8 cellular contexts compared by ENCODE assay signal in genomic region chr18:48007955-48008701, GRCh38.
DNase-seq lines count a peak whose midpoint lies in the region; ATAC-seq and TF ChIP-seq lines count a peak whose summit lies in the region.

No MANE protein-coding gene starts in this region.

- H3K9ac ChIP-seq in BLaER1 treated with 17β-estradiol and CSF1 and Interleukin-3, amounts not matched to agents 10 nM and 100 nM: peak overlapping the region; percentile 48 to 79 (median 70); a peak in 20 of 22 replicates
- peak overlapping the region; percentile 39 for H3K9ac ChIP-seq in Loucy (ENCODE audit: low read depth, low read length, poor library complexity, severe bottlenecking)

- ATAC-seq in GM19328 (IDR thresholded peaks at IDR 0.05; ENCODE audit: unreplicated experiment): peak; percentile 63
- ATAC-seq in right lobe of liver: peak; percentile 82 to 90 (median 86)
- no peak for ATAC-seq in HG03571 (IDR thresholded peaks at IDR 0.05; ENCODE audit: unreplicated experiment)

- peaks cover 18% of the 10 kb centered on the region for H3K4me1 Mint-ChIP-seq in chondrocyte (ENCODE audit: low read depth)

- H3K4me2 ChIP-seq in BLaER1 treated with 17β-estradiol and CSF1 and Interleukin-3, amounts not matched to agents 10 nM and 100 nM: peak overlapping the region; percentile 80 to 97 (median 91)
- H3K4me2 ChIP-seq in Loucy (ENCODE audit: low read depth, low read length, poor library complexity, severe bottlenecking): peak overlapping the region; percentile 55

- H3K27me3 Mint-ChIP-seq in chondrocyte (ENCODE audit: low read depth): peaks cover 9% of the 10 kb centered on the region

- intact Hi-C loops in right lobe of liver (cut with DNase I): no loop called here

- H3K9me2 ChIP-seq in Loucy (replicated peaks; ENCODE audit: low read depth, low read length): no peaks in the 10 kb centered on the region

- 0 out of 2 replicates have a peak, but pooled peaks cover 5% of the 10 kb centered on the region for H3F3A ChIP-seq in Loucy (ENCODE audit: low read depth)

- H3K36me3 ChIP-seq in BLaER1 treated with 17β-estradiol and CSF1 and Interleukin-3, amounts not matched to agents 10 nM and 100 nM: no peaks in the 10 kb centered on the region
- H3K36me3 ChIP-seq in Loucy (ENCODE audit: insufficient read depth, low read length) (no peaks in the 10 kb centered on the region), WERI-Rb-1 (no peaks in the 10 kb centered on the region), right lobe of liver (no peaks in the 10 kb centered on the region)

- TF ChIP-seq POLR2A in right lobe of liver (IDR thresholded peaks at IDR 0.05): peak; percentile 21

- H3K27me3 ChIP-seq in BLaER1 treated with 17β-estradiol and CSF1 and Interleukin-3, amounts not matched to agents 10 nM and 100 nM: peaks cover 0 to 17% (median 10%) of the 10 kb centered on the region in 11 experiments; a peak in 14 of 22 replicates
- no peaks in the 10 kb centered on the region for H3K27me3 ChIP-seq in Loucy (ENCODE audit: insufficient read depth, low read length, poor library complexity, severe bottlenecking)
- no peaks in the 10 kb centered on the region for H3K27me3 ChIP-seq in WERI-Rb-1 (ENCODE audit: insufficient read depth, low read depth, severe bottlenecking)
- H3K27me3 ChIP-seq in right lobe of liver: no peaks in the 10 kb centered on the region

- DNase-seq in WERI-Rb-1 (peak; percentile 80), chondrocyte (ENCODE audit: low spot score) (no peak), right lobe of liver (peak; percentile 65 to 77 (median 73))
- peak; percentile 17 for DNase-seq in stimulated activated CD8-positive, alpha-beta memory T cell treated with anti-CD3 and anti-CD28 coated beads, Interleukin-12 subunit alpha, Interleukin-12 subunit beta, amount 100 ng/mL, for 1 hour (ENCODE audit: low read depth)

- TF ChIP-seq CTCF in Loucy (conservative IDR thresholded peaks at IDR 0.05; ENCODE audit: low read length): peak; percentile 47
- TF ChIP-seq CTCF in WERI-Rb-1 (IDR thresholded peaks at IDR 0.05; ENCODE audit: low read depth, low read length): peak; percentile 35
- TF ChIP-seq CTCF in chondrocyte (IDR thresholded peaks at IDR 0.05): peak; percentile 91
- TF ChIP-seq CTCF in right lobe of liver (IDR thresholded peaks at IDR 0.05): peak; percentile 36 to 85 (median 57)

- H3K9me3 ChIP-seq in BLaER1 treated with 17β-estradiol and CSF1 and Interleukin-3, amounts not matched to agents 10 nM and 100 nM (replicated peaks in 1 of 11): peaks cover 0 to 22% (median 14%) of the 10 kb centered on the region in 11 experiments; a peak in 14 of 22 replicates
- H3K9me3 ChIP-seq in Loucy (ENCODE audit: insufficient read depth, low read depth, low read length) (no peaks in the 10 kb centered on the region), WERI-Rb-1 (ENCODE audit: severe bottlenecking) (no peaks in the 10 kb centered on the region), right lobe of liver (no peaks in the 10 kb centered on the region)

- peak overlapping the region; percentile 51 to 70 (median 59) for H3K4me3 ChIP-seq in BLaER1 treated with 17β-estradiol and CSF1 and Interleukin-3, amounts not matched to agents 10 nM and 100 nM
- H3K4me3 ChIP-seq in Loucy (ENCODE audit: low read length, poor library complexity, severe bottlenecking) (peak overlapping the region; percentile 73), WERI-Rb-1 (ENCODE audit: low read depth, low read length) (peak overlapping the region; percentile 40), right lobe of liver (peak overlapping the region; percentile 37 to 54 (median 48))

- 19% methylated on average over 8 of the region's 68 CpGs for WGBS in right lobe of liver (ENCODE audit: insufficient coverage, low coverage, low lambda C conversion rate, missing lambda C conversion rate)

- peak overlapping the region in 9 of 11 experiments; percentile 34 to 74 (median 59); a peak in 16 of 22 replicates for H3K27ac ChIP-seq in BLaER1 treated with 17β-estradiol and CSF1 and Interleukin-3, amounts not matched to agents 10 nM and 100 nM
- H3K27ac ChIP-seq in WERI-Rb-1: no peak overlapping the region; the same call in 1 of the 2 replicates
- no peak overlapping the region for H3K27ac ChIP-seq in right lobe of liver

- no peaks in the 10 kb centered on the region for H4K20me1 ChIP-seq in BLaER1 treated with 17β-estradiol and CSF1 and Interleukin-3, amounts not matched to agents 10 nM and 100 nM
- H4K20me1 ChIP-seq in Loucy (ENCODE audit: insufficient read depth, low read length, poor library complexity, severe bottlenecking): no peaks in the 10 kb centered on the region

- peak overlapping the region; percentile 94 for H2AFZ ChIP-seq in Loucy (ENCODE audit: low read length)

- H3K4me1 ChIP-seq in BLaER1 treated with 17β-estradiol and CSF1 and Interleukin-3, amounts not matched to agents 10 nM and 100 nM: peaks cover 22 to 56% (median 51%) of the 10 kb centered on the region in 10 experiments
- H3K4me1 ChIP-seq in Loucy (ENCODE audit: insufficient read depth, low read length, poor library complexity, severe bottlenecking): peaks cover 23% of the 10 kb centered on the region
- peaks cover 0 to 5% (median 2%) of the 10 kb centered on the region in 4 donors for H3K4me1 ChIP-seq in right lobe of liver

- H3K4me3 Mint-ChIP-seq in chondrocyte (ENCODE audit: unreplicated experiment): peak overlapping the region; percentile 71

- H3K27ac Mint-ChIP-seq in chondrocyte (ENCODE audit: unreplicated experiment): peak overlapping the region; percentile 8

- H3K79me2 ChIP-seq in Loucy (ENCODE audit: insufficient read depth, low read length): no peaks in the 10 kb centered on the region

- H3K36me3 Mint-ChIP-seq in chondrocyte (ENCODE audit: low read depth): no peaks in the 10 kb centered on the region

- H3K9me3 Mint-ChIP-seq in chondrocyte (ENCODE audit: low read depth): no peaks in the 10 kb centered on the region

Comparison
In these comparisons a context has a peak if more than half of its experiments do, and no peak if none do; other contexts are left out.
1. H3K27ac ChIP-seq: peak in BLaER1 treated with 17β-estradiol and CSF1 and Interleukin-3, amounts not matched to agents 10 nM and 100 nM (9 of 11); none in WERI-Rb-1 (single experiment) and right lobe of liver (0 of 3).
2. CTCF ChIP-seq: peak in every context shown above with its lines; median percentile 91 in chondrocyte; 57 in right lobe of liver; 47 in Loucy; 35 in WERI-Rb-1.
3. Peak in every context shown above with its lines, with median percentiles within 50 percentile points of each other: H3K4me3 ChIP-seq.